Comparison of ENCODE assay signal across 13 cellular contexts in genomic region chr17:67449885-67450755, GRCh38.
DNase-seq lines count a peak whose midpoint lies in the region; ATAC-seq and TF ChIP-seq lines count a peak whose summit lies in the region.
"Had no signal": no experiment of that assay in that cellular context is flagged by ENCODE, and none has a peak within 500 bp of the region (broad histone marks: within the 10 kb centered on the region; RNA-seq: fewer than 3 reads in every experiment).

No MANE protein-coding gene starts in this region.

- CTCF ChIA-PET in WTC11 (lab: Charles Lee) = interaction anchor here (1.1 kb wide), 1 partner anchor 25 kb away, joined by 3 read pairs; no protein-coding TSS in a partner anchor

- H3K27ac Mint-ChIP-seq in GM23338 (peak overlapping the region; percentile 4; the same call in 1 of the 2 replicates), WTC11 (peak overlapping the region; percentile 49; the same call in 1 of the 2 replicates)
- peak overlapping the region; percentile 91 for H3K27ac Mint-ChIP-seq in central memory CD8-positive, alpha-beta T cell (ENCODE audit: low read depth)
- H3K27ac Mint-ChIP-seq in stimulated activated effector memory CD8-positive, alpha-beta T cell treated with anti-CD3 and anti-CD28 coated beads, Interleukin-12 subunit alpha, Interleukin-12 subunit beta, amount 100 ng/mL, for 72 hours = peak overlapping the region; percentile 70

- H3K36me3 Mint-ChIP-seq in GM23338 (ENCODE audit: low read depth) (no peaks in the 10 kb centered on the region; the same call in 1 of the 3 replicates), WTC11 (no peaks in the 10 kb centered on the region)
- H3K36me3 Mint-ChIP-seq in central memory CD8-positive, alpha-beta T cell (ENCODE audit: insufficient read depth) = peaks cover 13% of the 10 kb centered on the region
- peaks cover 5% of the 10 kb centered on the region for H3K36me3 Mint-ChIP-seq in stimulated activated effector memory CD8-positive, alpha-beta T cell treated with anti-CD3 and anti-CD28 coated beads, Interleukin-12 subunit alpha, Interleukin-12 subunit beta, amount 100 ng/mL, for 72 hours

- peaks cover 14% of the 10 kb centered on the region for H3K4me1 ChIP-seq in GM23338 (ENCODE audit: insufficient read depth)
- H3K4me1 ChIP-seq: lower lobe of right lung, SJSA1 had no signal

- no peaks in the 10 kb centered on the region for H3K36me3 ChIP-seq in GM23338 (ENCODE audit: insufficient read depth)
- H3K36me3 ChIP-seq: lower lobe of right lung, SJSA1 had no signal

- POLR2A ChIA-PET in WTC11 (lab: Charles Lee) = no interaction called here

- H3K27me3 ChIP-seq in GM23338 (ENCODE audit: insufficient read depth) = no peaks in the 10 kb centered on the region
- H3K27me3 ChIP-seq: SJSA1 had no signal

- H4K20me1 ChIP-seq in GM23338 (replicated peaks; ENCODE audit: insufficient read depth) = no peaks in the 10 kb centered on the region; the same call in 1 of the 2 replicates

- H3K4me3 ChIP-seq in GM23338 = no peak overlapping the region
- H3K4me3 ChIP-seq: lower lobe of right lung, SJSA1 had no signal

- H3K9me3 Mint-ChIP-seq in GM23338 (no peaks in the 10 kb centered on the region), WTC11 (no peaks in the 10 kb centered on the region)
- H3K9me3 Mint-ChIP-seq in central memory CD8-positive, alpha-beta T cell = no peaks in the 10 kb centered on the region
- H3K9me3 Mint-ChIP-seq in stimulated activated effector memory CD8-positive, alpha-beta T cell treated with anti-CD3 and anti-CD28 coated beads, Interleukin-12 subunit alpha, Interleukin-12 subunit beta, amount 100 ng/mL, for 72 hours = no peaks in the 10 kb centered on the region

- peaks cover 18% of the 10 kb centered on the region for H3K4me1 Mint-ChIP-seq in GM23338
- H3K4me1 Mint-ChIP-seq in WTC11 = peaks cover 29% of the 10 kb centered on the region
- peaks cover 69% of the 10 kb centered on the region for H3K4me1 Mint-ChIP-seq in central memory CD8-positive, alpha-beta T cell
- peaks cover 69% of the 10 kb centered on the region for H3K4me1 Mint-ChIP-seq in stimulated activated effector memory CD8-positive, alpha-beta T cell treated with anti-CD3 and anti-CD28 coated beads, Interleukin-12 subunit alpha, Interleukin-12 subunit beta, amount 100 ng/mL, for 72 hours

- no peak overlapping the region for H2AFZ ChIP-seq in GM23338

- H3K79me2 ChIP-seq in GM23338 (replicated peaks; ENCODE audit: insufficient read depth) = peaks cover 94% of the 10 kb centered on the region

- no peak for ATAC-seq in GM23338
- ATAC-seq in WTC11 = no peak
- ATAC-seq in central memory CD8-positive, alpha-beta T cell (replicated peaks; ENCODE audit: extremely low read depth, poor library complexity, severe bottlenecking) = peak; percentile 64
- ATAC-seq in stimulated activated effector memory CD8-positive, alpha-beta T cell treated with anti-CD3 and anti-CD28 coated beads, Interleukin-12 subunit alpha, Interleukin-12 subunit beta, amount 100 ng/mL, for 72 hours = no peak
- ATAC-seq in HG02970 (IDR thresholded peaks at IDR 0.05; ENCODE audit: low FRiP score, unreplicated experiment) = no peak
- no peak for ATAC-seq in HG03460 (IDR thresholded peaks at IDR 0.05; ENCODE audit: unreplicated experiment)
- ATAC-seq: lower lobe of right lung had no signal

- H3K9me2 ChIP-seq in GM23338 (ENCODE audit: insufficient read depth) = no peaks in the 10 kb centered on the region

- TF ChIP-seq CTCF in GM23338 (conservative IDR thresholded peaks at IDR 0.05; ENCODE audit: low read depth in 2 of 2) (no peak), WTC11 (IDR thresholded peaks at IDR 0.05) (no peak)

- H3K4me3 Mint-ChIP-seq in GM23338 (no peak overlapping the region), WTC11 (no peak overlapping the region)
- H3K4me3 Mint-ChIP-seq in central memory CD8-positive, alpha-beta T cell = peak overlapping the region; percentile 59
- H3K4me3 Mint-ChIP-seq in stimulated activated effector memory CD8-positive, alpha-beta T cell treated with anti-CD3 and anti-CD28 coated beads, Interleukin-12 subunit alpha, Interleukin-12 subunit beta, amount 100 ng/mL, for 72 hours = peak overlapping the region; percentile 50

- H3K27ac ChIP-seq in GM23338 (ENCODE audit: low read depth) = no peak overlapping the region
- H3K27ac ChIP-seq: lower lobe of right lung, SJSA1 had no signal

- H3K27me3 Mint-ChIP-seq in GM23338 (ENCODE audit: insufficient read depth, low read depth, poor library complexity) (peaks cover 7% of the 10 kb centered on the region), WTC11 (ENCODE audit: low read depth) (no peaks in the 10 kb centered on the region)
- no peaks in the 10 kb centered on the region for H3K27me3 Mint-ChIP-seq in central memory CD8-positive, alpha-beta T cell

- DNase-seq in GM23338 (ENCODE audit: low spot score) (no peak), WTC11 (ENCODE audit: low spot score) (no peak), activated gamma-delta T cell treated with Interleukin-2 at 50 U/mL for 16 hours (no peak)
- peak in 1 of 2 donors; percentile 32 for DNase-seq in central memory CD8-positive, alpha-beta T cell (ENCODE audit: low spot score in 2 of 2)
- DNase-seq in stimulated activated effector memory CD8-positive, alpha-beta T cell treated with anti-CD3 and anti-CD28 coated beads, Interleukin-12 subunit alpha, Interleukin-12 subunit beta, amount 100 ng/mL, for 72 hours (ENCODE audit: low spot score in 2 of 2) = no peak
- DNase-seq: anterior cingulate cortex, DMS79, lower lobe of right lung, NCI-H1694 treated with DMSO at 0.1 percent for 48 hours, retina had no signal

- H3K4me2 ChIP-seq in GM23338 = no peak overlapping the region

- no peaks in the 10 kb centered on the region for H3F3A ChIP-seq in GM23338 (replicated peaks; ENCODE audit: low read depth)

TF ChIP-seq in GM23338, 12 proteins besides CTCF, POLR2A, EP300 and RAD21:
- TF ChIP-seq JUNB (IDR thresholded peaks at IDR 0.05; ENCODE audit: unreplicated experiment) = no peak
- no peak for TF ChIP-seq NANOG (IDR thresholded peaks at IDR 0.05; ENCODE audit: borderline replicate concordance)
- TF ChIP-seq, protein P1, sequence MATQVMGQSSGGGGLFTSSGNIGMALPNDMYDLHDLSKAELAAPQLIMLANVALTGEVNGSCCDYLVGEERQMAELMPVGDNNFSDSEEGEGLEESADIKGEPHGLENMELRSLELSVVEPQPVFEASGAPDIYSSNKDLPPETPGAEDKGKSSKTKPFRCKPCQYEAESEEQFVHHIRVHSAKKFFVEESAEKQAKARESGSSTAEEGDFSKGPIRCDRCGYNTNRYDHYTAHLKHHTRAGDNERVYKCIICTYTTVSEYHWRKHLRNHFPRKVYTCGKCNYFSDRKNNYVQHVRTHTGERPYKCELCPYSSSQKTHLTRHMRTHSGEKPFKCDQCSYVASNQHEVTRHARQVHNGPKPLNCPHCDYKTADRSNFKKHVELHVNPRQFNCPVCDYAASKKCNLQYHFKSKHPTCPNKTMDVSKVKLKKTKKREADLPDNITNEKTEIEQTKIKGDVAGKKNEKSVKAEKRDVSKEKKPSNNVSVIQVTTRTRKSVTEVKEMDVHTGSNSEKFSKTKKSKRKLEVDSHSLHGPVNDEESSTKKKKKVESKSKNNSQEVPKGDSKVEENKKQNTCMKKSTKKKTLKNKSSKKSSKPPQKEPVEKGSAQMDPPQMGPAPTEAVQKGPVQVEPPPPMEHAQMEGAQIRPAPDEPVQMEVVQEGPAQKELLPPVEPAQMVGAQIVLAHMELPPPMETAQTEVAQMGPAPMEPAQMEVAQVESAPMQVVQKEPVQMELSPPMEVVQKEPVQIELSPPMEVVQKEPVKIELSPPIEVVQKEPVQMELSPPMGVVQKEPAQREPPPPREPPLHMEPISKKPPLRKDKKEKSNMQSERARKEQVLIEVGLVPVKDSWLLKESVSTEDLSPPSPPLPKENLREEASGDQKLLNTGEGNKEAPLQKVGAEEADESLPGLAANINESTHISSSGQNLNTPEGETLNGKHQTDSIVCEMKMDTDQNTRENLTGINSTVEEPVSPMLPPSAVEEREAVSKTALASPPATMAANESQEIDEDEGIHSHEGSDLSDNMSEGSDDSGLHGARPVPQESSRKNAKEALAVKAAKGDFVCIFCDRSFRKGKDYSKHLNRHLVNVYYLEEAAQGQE (IDR thresholded peaks at IDR 0.05; ENCODE audit: unreplicated experiment) = no peak
- TF ChIP-seq ZNF331 (CRISPR knock-in tag; IDR thresholded peaks at IDR 0.05; ENCODE audit: low read depth) = no peak
- TF ChIP-seq EZH2 (IDR thresholded peaks at IDR 0.05; ENCODE audit: low read depth, unreplicated experiment) = no peak

TF ChIP-seq in WTC11, 78 proteins besides CTCF, POLR2A, EP300 and RAD21:
- TF ChIP-seq HMGA2 (CRISPR knock-in tag; IDR thresholded peaks at IDR 0.05) = no peak
- TF ChIP-seq ZNF423 (CRISPR knock-in tag; IDR thresholded peaks at IDR 0.05) = no peak
- TF ChIP-seq, protein P2, sequence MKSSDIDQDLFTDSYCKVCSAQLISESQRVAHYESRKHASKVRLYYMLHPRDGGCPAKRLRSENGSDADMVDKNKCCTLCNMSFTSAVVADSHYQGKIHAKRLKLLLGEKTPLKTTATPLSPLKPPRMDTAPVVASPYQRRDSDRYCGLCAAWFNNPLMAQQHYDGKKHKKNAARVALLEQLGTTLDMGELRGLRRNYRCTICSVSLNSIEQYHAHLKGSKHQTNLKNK (CRISPR knock-in tag; IDR thresholded peaks at IDR 0.05) = no peak
- TF ChIP-seq CBFB (CRISPR knock-in tag; IDR thresholded peaks at IDR 0.05; ENCODE audit: low read depth) = no peak
- TF ChIP-seq ESRRA (CRISPR knock-in tag; IDR thresholded peaks at IDR 0.05; ENCODE audit: borderline replicate concordance) = no peak
- TF ChIP-seq GRHL2 (CRISPR knock-in tag; IDR thresholded peaks at IDR 0.05; ENCODE audit: insufficient replicate concordance, severe bottlenecking) = no peak

Comparison
In these comparisons a context has a peak if more than half of its experiments do, and no peak if none do; other contexts are left out.
1. H3K27ac Mint-ChIP-seq: peak in every context shown above with its lines; median percentile 91 in central memory CD8-positive, alpha-beta T cell; 70 in stimulated activated effector memory CD8-positive, alpha-beta T cell treated with anti-CD3 and anti-CD28 coated beads, Interleukin-12 subunit alpha, Interleukin-12 subunit beta, amount 100 ng/mL, for 72 hours; 49 in WTC11; 4 in GM23338.
2. H3K4me3 Mint-ChIP-seq: peak in central memory CD8-positive, alpha-beta T cell (single experiment) and stimulated activated effector memory CD8-positive, alpha-beta T cell treated with anti-CD3 and anti-CD28 coated beads, Interleukin-12 subunit alpha, Interleukin-12 subunit beta, amount 100 ng/mL, for 72 hours (single experiment); none in GM23338 (single experiment) and WTC11 (single experiment).